In the genomic region with DNA sequence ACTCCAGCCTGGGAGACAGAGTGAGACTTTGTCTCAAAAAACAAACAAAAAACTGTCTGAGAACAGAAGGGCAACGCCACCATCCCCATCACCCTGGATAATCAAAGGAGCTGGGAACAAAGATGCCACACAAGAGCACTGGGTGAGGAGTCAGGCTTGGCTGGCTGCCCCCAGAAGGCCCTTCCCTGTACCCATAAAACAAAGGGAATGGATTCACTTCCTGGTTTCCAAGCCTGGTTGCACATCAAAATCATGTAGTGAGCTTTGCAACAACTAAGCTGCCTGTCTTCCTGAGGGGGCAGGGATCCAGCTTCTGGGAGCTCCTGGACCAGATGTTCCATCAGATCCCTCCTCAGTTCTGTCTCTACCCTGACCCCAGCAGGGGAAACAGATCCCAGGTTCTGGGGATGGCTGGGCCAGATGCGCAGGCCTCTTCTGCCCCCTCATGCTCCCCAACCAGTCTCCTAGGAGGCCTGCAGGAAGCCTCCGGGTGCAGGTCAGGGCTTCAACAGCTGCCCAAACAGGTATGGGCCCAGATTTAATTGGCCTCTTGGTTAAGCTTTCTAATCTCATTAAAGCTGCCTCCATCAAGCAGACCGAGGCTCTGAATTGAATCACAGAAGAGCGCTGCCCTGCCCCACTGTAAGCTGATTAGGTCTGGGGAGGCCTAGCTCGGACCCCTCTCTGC, we compare ENCODE assay signal across 8 cellular contexts.
DNase-seq lines count a peak whose midpoint lies in the region; ATAC-seq and TF ChIP-seq lines count a peak whose summit lies in the region.
"Had no signal": no experiment of that assay in that cellular context is flagged by ENCODE, and none has a peak within 500 bp of the region (broad histone marks: within the 10 kb centered on the region; RNA-seq: fewer than 3 reads in every experiment).

No MANE protein-coding gene starts in this region.

- H3K27ac Mint-ChIP-seq in stimulated activated naive B cell treated with anti-CD40 and anti-IgM and Interleukin-4, amounts not matched to agents 10 μg/mL and 1 μg/mL and 100 μg/mL, for 72 hours, result peak overlapping the region; percentile 28

- H3K9me3 ChIP-seq in Loucy (ENCODE audit: insufficient read depth, low read depth, low read length), result no peaks in the 10 kb centered on the region
- no peaks in the 10 kb centered on the region for H3K9me3 ChIP-seq in WERI-Rb-1 (ENCODE audit: severe bottlenecking)

- no peak for ATAC-seq in stimulated activated naive B cell treated with anti-CD40 and anti-IgM and Interleukin-4, amounts not matched to agents 10 μg/mL and 1 μg/mL and 100 μg/mL, for 72 hours (replicated peaks)
- ATAC-seq in GM21723 (IDR thresholded peaks at IDR 0.05; ENCODE audit: unreplicated experiment), result no peak

- H3K9me3 Mint-ChIP-seq in stimulated activated naive B cell treated with anti-CD40 and anti-IgM and Interleukin-4, amounts not matched to agents 10 μg/mL and 1 μg/mL and 100 μg/mL, for 72 hours, result no peaks in the 10 kb centered on the region

- H3K27me3 Mint-ChIP-seq in stimulated activated naive B cell treated with anti-CD40 and anti-IgM and Interleukin-4, amounts not matched to agents 10 μg/mL and 1 μg/mL and 100 μg/mL, for 72 hours, result no peaks in the 10 kb centered on the region

- H3K36me3 ChIP-seq in Loucy (ENCODE audit: insufficient read depth, low read length), result no peaks in the 10 kb centered on the region
- peaks cover 24% of the 10 kb centered on the region for H3K36me3 ChIP-seq in WERI-Rb-1

- peaks cover 19 to 36% of the 10 kb centered on the region in 2 donors for H3K4me1 Mint-ChIP-seq in stimulated activated naive B cell treated with anti-CD40 and anti-IgM and Interleukin-4, amounts not matched to agents 10 μg/mL and 1 μg/mL and 100 μg/mL, for 72 hours

- H3K9ac ChIP-seq in Loucy (ENCODE audit: low read depth, low read length, poor library complexity, severe bottlenecking), result no peak overlapping the region

- H3K4me1 ChIP-seq in Loucy (ENCODE audit: insufficient read depth, low read length, poor library complexity, severe bottlenecking), result peaks cover 17% of the 10 kb centered on the region

- peaks cover 28% of the 10 kb centered on the region for H4K20me1 ChIP-seq in Loucy (ENCODE audit: insufficient read depth, low read length, poor library complexity, severe bottlenecking)

- no peaks in the 10 kb centered on the region for H3K27me3 ChIP-seq in Loucy (ENCODE audit: insufficient read depth, low read length, poor library complexity, severe bottlenecking)
- no peaks in the 10 kb centered on the region for H3K27me3 ChIP-seq in WERI-Rb-1 (ENCODE audit: insufficient read depth, low read depth, severe bottlenecking)

- H3F3A ChIP-seq in Loucy (ENCODE audit: low read depth), result no peaks in the 10 kb centered on the region

- H3K4me3 ChIP-seq in Loucy (ENCODE audit: low read length, poor library complexity, severe bottlenecking) (no peak overlapping the region), WERI-Rb-1 (ENCODE audit: low read depth, low read length) (peak overlapping the region; percentile 10; the same call in 1 of the 2 replicates)

- no peak overlapping the region for H2AFZ ChIP-seq in Loucy (ENCODE audit: low read length)

- no peaks in the 10 kb centered on the region for H3K9me2 ChIP-seq in Loucy (replicated peaks; ENCODE audit: low read depth, low read length)

- no peak overlapping the region for H3K4me3 Mint-ChIP-seq in stimulated activated naive B cell treated with anti-CD40 and anti-IgM and Interleukin-4, amounts not matched to agents 10 μg/mL and 1 μg/mL and 100 μg/mL, for 72 hours

- no peaks in the 10 kb centered on the region for H3K36me3 Mint-ChIP-seq in stimulated activated naive B cell treated with anti-CD40 and anti-IgM and Interleukin-4, amounts not matched to agents 10 μg/mL and 1 μg/mL and 100 μg/mL, for 72 hours

- peak overlapping the region; percentile 41 for H3K4me2 ChIP-seq in Loucy (ENCODE audit: low read depth, low read length, poor library complexity, severe bottlenecking)

- peak; percentile 90 for DNase-seq in WERI-Rb-1
- DNase-seq in kidney tubule cell (ENCODE audit: low spot score), result peak; percentile 72
- DNase-seq in stimulated activated naive B cell treated with anti-CD40 and anti-IgM and Interleukin-4, amounts not matched to agents 10 μg/mL and 1 μg/mL and 100 μg/mL, for 72 hours, result no peak
- no peak for DNase-seq in activated CD4-positive, alpha-beta T cell treated with anti-CD3 and anti-CD28 coated beads for 48 hours
- no peak for DNase-seq in CD1c-positive myeloid dendritic cell (ENCODE audit: extremely low spot score)
- DNase-seq: cerebellar nuclear complex had no signal

- H3K27ac ChIP-seq in WERI-Rb-1, result peak overlapping the region; percentile 94

- TF ChIP-seq CTCF in Loucy (conservative IDR thresholded peaks at IDR 0.05; ENCODE audit: low read length) (no peak), WERI-Rb-1 (IDR thresholded peaks at IDR 0.05; ENCODE audit: low read depth, low read length) (no peak)

- H3K79me2 ChIP-seq in Loucy (ENCODE audit: insufficient read depth, low read length), result peaks cover 93% of the 10 kb centered on the region; the same call in 1 of the 2 replicates

Comparison
In these comparisons a context has a peak if more than half of its experiments do, and no peak if none do; other contexts are left out.
1. DNase-seq: peak in WERI-Rb-1 (single experiment) and kidney tubule cell (single experiment); none in stimulated activated naive B cell treated with anti-CD40 and anti-IgM and Interleukin-4, amounts not matched to agents 10 μg/mL and 1 μg/mL and 100 μg/mL, for 72 hours (single experiment), activated CD4-positive, alpha-beta T cell treated with anti-CD3 and anti-CD28 coated beads for 48 hours (single experiment) and CD1c-positive myeloid dendritic cell (single experiment).